ENCODE assay signal across 1 cellular context in the genomic region with DNA sequence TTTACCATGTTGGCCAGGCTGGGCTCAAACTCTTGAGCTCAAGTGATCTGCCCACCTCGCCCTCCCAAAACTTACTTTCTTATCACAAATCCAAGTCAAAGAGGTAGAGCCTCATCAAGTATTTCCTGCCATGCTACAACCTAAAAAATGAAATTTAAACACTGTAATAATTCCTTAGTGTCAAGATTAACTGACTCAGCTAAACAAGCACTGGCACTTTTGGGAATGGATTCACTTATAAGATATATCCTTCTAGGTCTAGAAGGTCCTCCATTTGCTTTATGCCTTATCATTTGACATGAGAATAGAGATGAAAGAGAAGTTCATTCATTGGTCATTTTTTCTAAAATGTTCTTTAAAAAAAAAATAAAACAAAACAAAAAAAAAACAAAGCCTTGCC.
TF ChIP-seq lines count a peak whose summit lies in the region.

No MANE protein-coding gene starts in this region.

TF ChIP-seq in GM23338, 12 proteins besides CTCF, POLR2A, EP300 and RAD21 (continued from another document):
- TF ChIP-seq STAT1 (IDR thresholded peaks at IDR 0.05; ENCODE audit: unreplicated experiment) (no peak), EZH2 (IDR thresholded peaks at IDR 0.05; ENCODE audit: low read depth, unreplicated experiment) (no peak)
